In genomic region chr5:142639455-142639854, GRCh38 we compare ENCODE assay signal across 24 cellular contexts. TPM values are rescaled to one million over a fixed set of nuclear protein-coding genes. Genes with fewer than 3 reads are reported as not detected.
DNase-seq lines count a peak whose midpoint lies in the region; ATAC-seq, FAIRE-seq and TF ChIP-seq lines count a peak whose summit lies in the region.
"Had no signal": no experiment of that assay in that cellular context is flagged by ENCODE, and none has a peak within 500 bp of the region (broad histone marks: within the 10 kb centered on the region; RNA-seq: fewer than 3 reads in every experiment).

No MANE protein-coding gene starts in this region.

- no peak for DNase-seq in activated CD4-positive, alpha-beta T cell treated with anti-CD3 and anti-CD28 coated beads for 36 hours
- no peak for DNase-seq in activated CD4-positive, alpha-beta T cell treated with anti-CD3 and anti-CD28 coated beads for 48 hours
- DNase-seq in HTR-8/SVneo (ENCODE audit: insufficient read length, low spot score) (no peak), glutamatergic neuron (no peak), urothelium cell line (ENCODE audit: low spot score) (no peak), MM.1S (no peak)
- DNase-seq: AML-193; Caco-2; Calu3; CD4-positive, alpha-beta T cell; CD8-positive, alpha-beta T cell; DMS79 treated with DMSO at 0.1 percent for 48 hours; GF-D8 had no signal

- H3K79me2 ChIP-seq in MM.1S (ENCODE audit: low read length), result no peaks in the 10 kb centered on the region

- peaks cover 19% of the 10 kb centered on the region for H3K27me3 Mint-ChIP-seq in activated CD4-positive, alpha-beta T cell treated with anti-CD3 and anti-CD28 coated beads for 36 hours
- peaks cover 2% of the 10 kb centered on the region for H3K27me3 Mint-ChIP-seq in glutamatergic neuron (ENCODE audit: unreplicated experiment)

- peaks cover 3% of the 10 kb centered on the region for H3K4me1 Mint-ChIP-seq in activated CD4-positive, alpha-beta T cell treated with anti-CD3 and anti-CD28 coated beads for 36 hours
- H3K4me1 Mint-ChIP-seq in glutamatergic neuron (ENCODE audit: low read depth, unreplicated experiment), result peaks cover 49% of the 10 kb centered on the region
- H3K4me1 Mint-ChIP-seq: B cell had no signal

- H3F3A ChIP-seq in MM.1S (ENCODE audit: insufficient read depth, low read length), result no peaks in the 10 kb centered on the region

- no peaks in the 10 kb centered on the region for H3K9me3 ChIP-seq in MM.1S (replicated peaks; ENCODE audit: insufficient read depth, low read length)
- H3K9me3 ChIP-seq: A549; BLaER1 treated with 17β-estradiol and CSF1 and Interleukin-3, amounts not matched to agents 10 nM and 100 nM; Caco-2 had no signal

- no peak overlapping the region for H3K27ac ChIP-seq in MM.1S (ENCODE audit: low read length)
- H3K27ac ChIP-seq: 22Rv1; A549; BLaER1 treated with 17β-estradiol and CSF1 and Interleukin-3, amounts not matched to agents 10 nM and 100 nM; C4-2B had no signal

- ATAC-seq in activated CD4-positive, alpha-beta T cell treated with anti-CD3 and anti-CD28 coated beads for 36 hours, result peak; percentile 64
- ATAC-seq in HG02571 (IDR thresholded peaks at IDR 0.05; ENCODE audit: unreplicated experiment), result no peak
- ATAC-seq: A549; CD8-positive, alpha-beta T cell; GM12878 had no signal

- no peaks in the 10 kb centered on the region for H3K27me3 ChIP-seq in MM.1S (replicated peaks; ENCODE audit: insufficient read depth, low read length)
- H3K27me3 ChIP-seq: BLaER1 treated with 17β-estradiol and CSF1 and Interleukin-3, amounts not matched to agents 10 nM and 100 nM had no signal

- intact Hi-C loops in activated CD4-positive, alpha-beta T cell treated with anti-CD3 and anti-CD28 coated beads for 36 hours (cut with DNase I, micrococcal nuclease), result no loop called here

- no peaks in the 10 kb centered on the region for H4K20me1 ChIP-seq in MM.1S (ENCODE audit: insufficient read depth, low read length)
- H4K20me1 ChIP-seq: BLaER1 treated with 17β-estradiol and CSF1 and Interleukin-3, amounts not matched to agents 10 nM and 100 nM had no signal

- no peak overlapping the region for H3K27ac Mint-ChIP-seq in activated CD4-positive, alpha-beta T cell treated with anti-CD3 and anti-CD28 coated beads for 36 hours
- H3K27ac Mint-ChIP-seq in glutamatergic neuron (ENCODE audit: unreplicated experiment), result peak overlapping the region; percentile 2
- H3K27ac Mint-ChIP-seq: B cell; CD4-positive, alpha-beta T cell; CD8-positive, alpha-beta T cell had no signal

- no peaks in the 10 kb centered on the region for H3K36me3 Mint-ChIP-seq in activated CD4-positive, alpha-beta T cell treated with anti-CD3 and anti-CD28 coated beads for 36 hours (ENCODE audit: low read depth)
- H3K36me3 Mint-ChIP-seq in glutamatergic neuron (ENCODE audit: unreplicated experiment), result no peaks in the 10 kb centered on the region
- H3K36me3 Mint-ChIP-seq: CD8-positive, alpha-beta T cell had no signal

- H3K4me3 Mint-ChIP-seq in activated CD4-positive, alpha-beta T cell treated with anti-CD3 and anti-CD28 coated beads for 36 hours, result no peak overlapping the region
- no peak overlapping the region for H3K4me3 Mint-ChIP-seq in glutamatergic neuron (ENCODE audit: unreplicated experiment)
- H3K4me3 Mint-ChIP-seq: B cell; CD4-positive, alpha-beta T cell; CD8-positive, alpha-beta T cell had no signal

- no peak overlapping the region for H3K4me3 ChIP-seq in MM.1S (ENCODE audit: low read length)
- H3K4me3 ChIP-seq: A549; BLaER1 treated with 17β-estradiol and CSF1 and Interleukin-3, amounts not matched to agents 10 nM and 100 nM; GM12878 had no signal

- peak; percentile 64 for FAIRE-seq in HTR-8/SVneo (lab: Jason Lieb, UNC)
- peak; percentile 48 for FAIRE-seq in urothelium cell line (lab: Jason Lieb, UNC)
- FAIRE-seq: A549, D721Med, G401.6, GM12878, GM12892, GM18507 had no signal

- no peak overlapping the region for H3K4me2 ChIP-seq in MM.1S (ENCODE audit: low read depth, low read length)
- H3K4me2 ChIP-seq: A549 had no signal

- CTCF ChIA-PET in activated CD4-positive, alpha-beta T cell treated with anti-CD3 and anti-CD28 coated beads for 36 hours (lab: Charles Lee), result interaction anchor here (0.5 to 0.9 kb wide), 2 partner anchors 20 to 73 kb away, joined by 3 read pairs; no protein-coding TSS in a partner anchor

- TF ChIP-seq CTCF in glutamatergic neuron (IDR thresholded peaks at IDR 0.05; ENCODE audit: partially characterized antibody, unreplicated experiment) (no peak), MM.1S (IDR thresholded peaks at IDR 0.05; ENCODE audit: low read length) (no peak)

- H3K36me3 ChIP-seq in MM.1S (replicated peaks; ENCODE audit: insufficient read depth, low read length), result no peaks in the 10 kb centered on the region
- H3K36me3 ChIP-seq: BLaER1 treated with 17β-estradiol and CSF1 and Interleukin-3, amounts not matched to agents 10 nM and 100 nM had no signal

- no peak overlapping the region for H3K9ac ChIP-seq in MM.1S (ENCODE audit: low read length)
- H3K9ac ChIP-seq: BLaER1 treated with 17β-estradiol and CSF1 and Interleukin-3, amounts not matched to agents 10 nM and 100 nM had no signal

- no peak overlapping the region for H2AFZ ChIP-seq in MM.1S (ENCODE audit: low read length)

- no peaks in the 10 kb centered on the region for H3K9me2 ChIP-seq in MM.1S (replicated peaks; ENCODE audit: insufficient read depth, low read length)

- H3K9me3 Mint-ChIP-seq in activated CD4-positive, alpha-beta T cell treated with anti-CD3 and anti-CD28 coated beads for 36 hours (ENCODE audit: low read depth), result no peaks in the 10 kb centered on the region
- no peaks in the 10 kb centered on the region for H3K9me3 Mint-ChIP-seq in glutamatergic neuron (ENCODE audit: unreplicated experiment)
- H3K9me3 Mint-ChIP-seq: CD4-positive, alpha-beta T cell; CD8-positive, alpha-beta T cell had no signal

- no peaks in the 10 kb centered on the region for H3K4me1 ChIP-seq in MM.1S (ENCODE audit: low read length)
- H3K4me1 ChIP-seq: Caco-2 had no signal

- POLR2A ChIA-PET in activated CD4-positive, alpha-beta T cell treated with anti-CD3 and anti-CD28 coated beads for 36 hours (lab: Charles Lee), result no interaction called here

RNA-seq across cellular contexts. Expression of gene FGF1, which starts 46.4 kb away (rescaled TPM):
- not detected for total RNA-seq in activated CD4-positive, alpha-beta T cell treated with anti-CD3 and anti-CD28 coated beads for 36 hours
- not detected for total RNA-seq in glutamatergic neuron (ENCODE audit: unreplicated experiment)
- total RNA-seq: B cell; Caco-2; Calu3; CD4-positive, alpha-beta T cell; CD8-positive, alpha-beta T cell; GM12878 had no signal
